ENCODE assay signal across 23 cellular contexts in the genomic region with DNA sequence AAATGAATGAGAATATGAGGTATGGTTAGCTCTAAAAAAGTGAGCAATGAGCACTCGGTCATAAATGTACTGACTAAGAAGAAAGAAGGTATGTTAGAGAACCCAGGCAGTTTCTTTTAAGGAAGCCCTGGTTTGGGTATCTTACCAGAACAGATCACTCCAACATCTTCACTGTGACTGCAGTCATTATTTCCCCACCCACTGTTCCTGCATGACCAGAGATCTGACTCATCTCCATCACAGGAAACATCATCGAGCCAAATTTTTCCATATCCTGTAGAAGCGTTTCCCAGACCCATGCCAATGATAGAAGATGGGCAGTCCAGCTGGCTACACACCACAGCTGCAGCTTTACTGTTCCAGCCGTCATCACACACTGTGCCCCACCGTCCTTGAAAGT. TPM values are rescaled to one million over a fixed set of nuclear protein-coding genes. Genes with fewer than 3 reads are reported as not detected.
DNase-seq lines count a peak whose midpoint lies in the region; ATAC-seq, FAIRE-seq and TF ChIP-seq lines count a peak whose summit lies in the region.
"Had no signal": no experiment of that assay in that cellular context is flagged by ENCODE, and none has a peak within 500 bp of the region (broad histone marks: within the 10 kb centered on the region; RNA-seq: fewer than 3 reads in every experiment).

No MANE protein-coding gene starts in this region.

- DNase-seq in AG08395 (ENCODE audit: low spot score) (peak; percentile 22), HCEC 1CT (peak; percentile 74), SW 1271 (lab: John Stamatoyannopoulos, UW) (peak; percentile 31 to 52), foreskin fibroblast (peak; percentile 26 to 29), small intestine (no peak), RPMI8226 (no peak), NCI-H1105 (lab: John Stamatoyannopoulos, UW) (no peak), HepG2 (ENCODE audit: low spot score) (no peak)
- DNase-seq: activated CD4-positive, alpha-beta T cell treated with anti-CD3 and anti-CD28 coated beads for 4 hours; activated CD8-positive, alpha-beta memory T cell treated with anti-CD3 and anti-CD28 coated beads, Interleukin-2, amount 10 ng/mL, durations not matched to agents 7 days and 5 days; CD8-positive, alpha-beta T cell; glutamatergic neuron; left cardiac atrium; mesendoderm; naive thymus-derived CD4-positive, alpha-beta T cell; NCI-H1436 treated with DMSO at 0.1 percent for 48 hours; NCI-H524 treated with DMSO at 0.1 percent for 48 hours; retina; Right ventricle myocardium superior; stimulated activated CD4-positive, alpha-beta T cell treated with anti-CD3 and anti-CD28 coated beads, Interleukin-2, amount 100 ng/mL, for 48 hours; stimulated activated naive B cell treated with anti-CD40 and anti-IgM and Interleukin-4, amounts not matched to agents 10 μg/mL and 1 μg/mL and 100 μg/mL, for 72 hours had no signal

- no peak for TF ChIP-seq CTCF in foreskin fibroblast (IDR thresholded peaks at IDR 0.05; ENCODE audit: low read depth, low read length)
- TF ChIP-seq CTCF in HepG2 (CRISPR knock-in tag; IDR thresholded peaks at IDR 0.05): no peak

- intact Hi-C loops in HepG2 (cut with micrococcal nuclease; ENCODE audit: unreplicated experiment): no loop called here

- BruUV-seq in HepG2 (replicated peaks; lab: Mats Ljungman, UMichigan): no TSS peak

- no peaks in the 10 kb centered on the region for H3K9me3 ChIP-seq in small intestine (ENCODE audit: control insufficient read depth, low read depth)
- H3K9me3 ChIP-seq in HepG2 (ENCODE audit: low read length): no peaks in the 10 kb centered on the region
- H3K9me3 ChIP-seq: thoracic aorta had no signal

- H3K27me3 ChIP-seq in small intestine (ENCODE audit: control insufficient read depth in 2 of 2, insufficient read depth in 2 of 2, low read length in 2 of 2): no peaks in the 10 kb centered on the region
- no peaks in the 10 kb centered on the region for H3K27me3 ChIP-seq in HepG2 (ENCODE audit: control insufficient read depth in 1 of 2, insufficient read depth in 2 of 2, low read length in 2 of 2)

- H2AFZ ChIP-seq in HepG2 (ENCODE audit: low read length): no peak overlapping the region

- POLR2A ChIA-PET in HepG2 (lab: Yijun Ruan, JAX): no interaction called here

- in situ Hi-C loops in HepG2 (cut with HindIII; ENCODE audit: extremely low pct_ligation_motif_present, low pct_unique_long_range_greater_than_20kb): no loop called here

- no peak for FAIRE-seq in small intestine (lab: Jason Lieb, UNC)
- FAIRE-seq in HepG2 (lab: Jason Lieb, UNC): no peak
- FAIRE-seq: GM12878 had no signal

- no peak overlapping the region for H3K9ac ChIP-seq in HepG2 (ENCODE audit: insufficient read depth, low read depth, low read length)

- no peak for TF ChIP-seq EP300 in HepG2 (IDR thresholded peaks at IDR 0.05; ENCODE audit: low read depth in 2 of 2, low read length in 2 of 2)
- no peak for TF ChIP-seq EP300 in HepG2 (CRISPR knock-in tag; IDR thresholded peaks at IDR 0.05; ENCODE audit: borderline replicate concordance)

- H3K4me1 ChIP-seq in small intestine (ENCODE audit: control insufficient read depth in 2 of 2, insufficient read depth in 1 of 2, low read depth in 1 of 2, low read length in 1 of 2): no peaks in the 10 kb centered on the region
- no peaks in the 10 kb centered on the region for H3K4me1 ChIP-seq in HepG2 (ENCODE audit: insufficient read depth, low read length)

- no peak for TF ChIP-seq POLR2A in HepG2 (IDR thresholded peaks at IDR 0.05; ENCODE audit: insufficient read depth in 1 of 2, low read depth in 2 of 2, low read length in 2 of 2)

- H4K20me1 ChIP-seq in HepG2 (ENCODE audit: insufficient read depth, low read length): no peaks in the 10 kb centered on the region

- 79 to 87% (median 84%) methylated on average over 5 of the region's 5 CpGs for WGBS in small intestine, 3 donors
- WGBS in HepG2 (ENCODE audit: low lambda C conversion rate): under 1% methylated on average over 4 of the region's 5 CpGs

- no peaks in the 10 kb centered on the region for H3K79me2 ChIP-seq in HepG2 (ENCODE audit: insufficient read depth, low read length)

- H3K4me3 ChIP-seq in foreskin fibroblast (ENCODE audit: low read depth in 1 of 2, low read length in 2 of 2) (no peak overlapping the region), small intestine (ENCODE audit: low read depth in 1 of 2, low read length in 2 of 2) (no peak overlapping the region), HepG2 (replicated peaks in 1 of 3; ENCODE audit: insufficient read depth in 1 of 3, low read depth in 2 of 3, low read length in 3 of 3) (no peak overlapping the region)
- H3K4me3 ChIP-seq: GM12878, thoracic aorta had no signal

- H3K4me2 ChIP-seq in HepG2 (ENCODE audit: low read depth, low read length): no peak overlapping the region

- H3K27ac ChIP-seq in small intestine (ENCODE audit: low read depth in 1 of 2, low read length in 1 of 2): no peak overlapping the region
- no peak overlapping the region for H3K27ac ChIP-seq in HepG2 (ENCODE audit: extremely low read length, insufficient read depth, low read length)
- H3K27ac ChIP-seq: thoracic aorta had no signal

- CTCF ChIA-PET in HepG2 (lab: Yijun Ruan, JAX; ENCODE audit: low intra/inter-chr PET ratio, low total read pairs): no interaction called here

- TF ChIP-seq RAD21 in HepG2 (CRISPR knock-in tag; IDR thresholded peaks at IDR 0.05): no peak

- H3K36me3 ChIP-seq in small intestine (ENCODE audit: control insufficient read depth in 2 of 2, insufficient read depth in 2 of 2, low read length in 2 of 2) (no peaks in the 10 kb centered on the region), HepG2 (replicated peaks in 1 of 2; ENCODE audit: control insufficient read depth in 1 of 2, insufficient read depth in 2 of 2, low read length in 2 of 2) (no peaks in the 10 kb centered on the region)
- H3K36me3 ChIP-seq: thoracic aorta had no signal

- no peak for ATAC-seq in HepG2
- ATAC-seq: activated CD8-positive, alpha-beta memory T cell treated with anti-CD3 and anti-CD28 coated beads, Interleukin-2, amount 10 ng/mL, durations not matched to agents 7 days and 5 days; CD8-positive, alpha-beta T cell; GM12878; left cardiac atrium; naive thymus-derived CD4-positive, alpha-beta T cell; stimulated activated naive B cell treated with anti-CD40 and anti-IgM and Interleukin-4, amounts not matched to agents 10 μg/mL and 1 μg/mL and 100 μg/mL, for 72 hours had no signal

TF ChIP-seq in HepG2, 621 proteins besides CTCF, POLR2A, EP300 and RAD21 (continues in another document):
- TF ChIP-seq, protein P1, sequence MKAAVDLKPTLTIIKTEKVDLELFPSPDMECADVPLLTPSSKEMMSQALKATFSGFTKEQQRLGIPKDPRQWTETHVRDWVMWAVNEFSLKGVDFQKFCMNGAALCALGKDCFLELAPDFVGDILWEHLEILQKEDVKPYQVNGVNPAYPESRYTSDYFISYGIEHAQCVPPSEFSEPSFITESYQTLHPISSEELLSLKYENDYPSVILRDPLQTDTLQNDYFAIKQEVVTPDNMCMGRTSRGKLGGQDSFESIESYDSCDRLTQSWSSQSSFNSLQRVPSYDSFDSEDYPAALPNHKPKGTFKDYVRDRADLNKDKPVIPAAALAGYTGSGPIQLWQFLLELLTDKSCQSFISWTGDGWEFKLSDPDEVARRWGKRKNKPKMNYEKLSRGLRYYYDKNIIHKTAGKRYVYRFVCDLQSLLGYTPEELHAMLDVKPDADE (CRISPR knock-in tag; IDR thresholded peaks at IDR 0.05): no peak
- no peak for TF ChIP-seq AGO1 (IDR thresholded peaks at IDR 0.05; ENCODE audit: low read depth, low read length, poor library complexity, severe bottlenecking)
- TF ChIP-seq, protein P2, sequence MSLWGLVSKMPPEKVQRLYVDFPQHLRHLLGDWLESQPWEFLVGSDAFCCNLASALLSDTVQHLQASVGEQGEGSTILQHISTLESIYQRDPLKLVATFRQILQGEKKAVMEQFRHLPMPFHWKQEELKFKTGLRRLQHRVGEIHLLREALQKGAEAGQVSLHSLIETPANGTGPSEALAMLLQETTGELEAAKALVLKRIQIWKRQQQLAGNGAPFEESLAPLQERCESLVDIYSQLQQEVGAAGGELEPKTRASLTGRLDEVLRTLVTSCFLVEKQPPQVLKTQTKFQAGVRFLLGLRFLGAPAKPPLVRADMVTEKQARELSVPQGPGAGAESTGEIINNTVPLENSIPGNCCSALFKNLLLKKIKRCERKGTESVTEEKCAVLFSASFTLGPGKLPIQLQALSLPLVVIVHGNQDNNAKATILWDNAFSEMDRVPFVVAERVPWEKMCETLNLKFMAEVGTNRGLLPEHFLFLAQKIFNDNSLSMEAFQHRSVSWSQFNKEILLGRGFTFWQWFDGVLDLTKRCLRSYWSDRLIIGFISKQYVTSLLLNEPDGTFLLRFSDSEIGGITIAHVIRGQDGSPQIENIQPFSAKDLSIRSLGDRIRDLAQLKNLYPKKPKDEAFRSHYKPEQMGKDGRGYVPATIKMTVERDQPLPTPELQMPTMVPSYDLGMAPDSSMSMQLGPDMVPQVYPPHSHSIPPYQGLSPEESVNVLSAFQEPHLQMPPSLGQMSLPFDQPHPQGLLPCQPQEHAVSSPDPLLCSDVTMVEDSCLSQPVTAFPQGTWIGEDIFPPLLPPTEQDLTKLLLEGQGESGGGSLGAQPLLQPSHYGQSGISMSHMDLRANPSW (CRISPR knock-in tag; IDR thresholded peaks at IDR 0.05; ENCODE audit: borderline replicate concordance): no peak

RNA-seq across cellular contexts. Expression of a gene that starts 48.0 kb away (rescaled TPM):
- 1 to 10 TPM in 2 of 3 donors, not detected in 1; 1.2 to 4.3 TPM for polyA plus RNA-seq in small intestine
- total RNA-seq in HepG2 (2016; rRNA removed; fragmentation: Illumina TruSeq; extraction: Trizol): 6.8 and 9.4 TPM in 2 replicates
- 3.7 and 9.2 TPM in 2 replicates for total RNA-seq in HepG2 (2016; cell fraction: cytosol; rRNA removed; fragmentation: Illumina TruSeq; extraction: Trizol; ENCODE audit: low read depth)
- total RNA-seq in HepG2 (2016; cell fraction: insoluble cytoplasmic fraction; rRNA removed; fragmentation: Illumina TruSeq; extraction: Trizol): 6.1 and 10.0 TPM in 2 replicates
- 4.9 and 6.9 TPM in 2 replicates for total RNA-seq in HepG2 (2016; cell fraction: membrane; rRNA removed; fragmentation: Illumina TruSeq; extraction: Trizol)
- total RNA-seq in HepG2 (2016; cell fraction: nucleus; rRNA removed; fragmentation: Illumina TruSeq; extraction: Trizol): 3.2 and 6.0 TPM in 2 replicates
- polyA plus RNA-seq in HepG2 (2011; rRNA removed): 3.1 and 3.4 TPM in 2 replicates
- 1.2 and 2.6 TPM in 2 replicates for polyA plus RNA-seq in HepG2 (2011; cell fraction: cytosol; rRNA removed)
- 1.7 and 1.8 TPM in 2 replicates for polyA plus RNA-seq in HepG2 (2011; cell fraction: nucleus; rRNA removed)
- 2.9 and 5.0 TPM in 2 replicates for polyA plus RNA-seq in HepG2 (2012)
- polyA plus RNA-seq in HepG2 (2016; cell fraction: cytosol; fragmentation: Illumina TruSeq; extraction: Trizol; ENCODE audit: low read depth): 4.8 and 7.7 TPM in 2 replicates
- polyA plus RNA-seq in HepG2 (2016; cell fraction: insoluble cytoplasmic fraction; fragmentation: Illumina TruSeq; extraction: Trizol; ENCODE audit: low read depth): 6.3 and 8.9 TPM in 2 replicates
- 2.7 and 4.6 TPM in 2 replicates for polyA plus RNA-seq in HepG2 (2016; cell fraction: membrane; fragmentation: Illumina TruSeq; extraction: Trizol; ENCODE audit: low read depth)
- polyA plus RNA-seq in HepG2 (2016; cell fraction: nucleus; fragmentation: Illumina TruSeq; extraction: Trizol; ENCODE audit: insufficient read depth, low read depth): 5.8 and 10.3 TPM in 2 replicates
- polyA minus RNA-seq in HepG2 (2011; rRNA and poly(A)+ RNA removed; ENCODE audit: low replicate concordance): 0.42 and 0.58 TPM in 2 replicates
- polyA minus RNA-seq in HepG2 (2011; cell fraction: cytosol; rRNA and poly(A)+ RNA removed): 0.62 and 0.89 TPM in 2 replicates
- 12.6 and 12.7 TPM in 2 replicates for polyA minus RNA-seq in HepG2 (2011; cell fraction: nucleus; rRNA and poly(A)+ RNA removed)
- total RNA-seq: activated CD8-positive, alpha-beta memory T cell treated with anti-CD3 and anti-CD28 coated beads, Interleukin-2, amount 10 ng/mL, durations not matched to agents 7 days and 5 days; CD8-positive, alpha-beta T cell had no signal
- polyA plus RNA-seq: naive thymus-derived CD4-positive, alpha-beta T cell had no signal

Comparison
In these comparisons a context has a peak if more than half of its experiments do, and no peak if none do; other contexts are left out.
1. DNase-seq: peak in AG08395 (single experiment), HCEC 1CT (single experiment), SW 1271 (2 of 2) and foreskin fibroblast (2 of 2); none in small intestine (single experiment), RPMI8226 (single experiment), NCI-H1105 (single experiment) and HepG2 (single experiment).